ENCODE assay signal across 24 cellular contexts in the genomic region with DNA sequence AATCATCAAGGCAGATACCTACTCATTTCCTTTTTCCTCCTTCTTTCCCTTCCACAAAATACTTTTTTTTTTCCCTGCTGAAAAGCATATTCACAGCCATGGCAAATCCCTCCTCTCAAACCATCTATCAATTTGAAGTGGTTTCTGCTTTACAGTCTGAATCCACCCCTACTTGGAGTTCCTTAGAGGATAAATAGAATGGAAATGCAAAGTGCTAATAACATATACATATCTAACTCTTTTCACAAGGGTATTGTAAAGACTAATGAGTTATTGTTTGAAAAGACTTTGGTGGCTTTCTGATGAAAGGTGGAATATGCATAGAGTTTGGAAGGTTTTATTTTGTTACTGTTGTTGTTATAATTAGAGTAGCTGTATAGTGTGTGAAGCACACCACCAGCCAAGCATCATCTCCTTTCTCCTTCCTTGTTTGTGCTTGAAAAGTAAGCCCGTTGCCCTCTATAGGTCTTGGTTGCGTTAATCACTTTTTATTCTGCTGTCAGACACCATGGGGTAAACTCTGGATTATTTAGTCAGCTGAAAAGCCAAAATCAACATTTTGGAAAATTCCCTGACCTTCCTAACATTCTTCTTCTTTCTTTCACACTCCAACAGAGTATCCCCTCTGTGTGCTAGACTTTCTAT.
"Had no signal": no experiment of that assay in that cellular context is flagged by ENCODE, and none has a peak within 500 bp of the region (broad histone marks: within the 10 kb centered on the region; RNA-seq: fewer than 3 reads in every experiment).

No MANE protein-coding gene starts in this region.

- H3K9me3 Mint-ChIP-seq: activated CD4-positive, alpha-beta T cell treated with anti-CD3 and anti-CD28 coated beads, Interleukin-2, amount 10 ng/mL, durations not matched to agents 7 days and 5 days had no signal

- H3K27ac Mint-ChIP-seq: activated CD4-positive, alpha-beta T cell treated with anti-CD3 and anti-CD28 coated beads, Interleukin-2, amount 10 ng/mL, durations not matched to agents 7 days and 5 days; activated T-cell treated with anti-CD3 and anti-CD28 coated beads, Interleukin-2, amount 50 U/mL, for 72 hours; immature natural killer cell; stimulated activated effector memory CD8-positive, alpha-beta T cell treated with anti-CD3 and anti-CD28 coated beads, Interleukin-12 subunit alpha, Interleukin-12 subunit beta, amount 100 ng/mL, for 72 hours had no signal

- DNase-seq: activated CD4-positive, alpha-beta T cell treated with anti-CD3 and anti-CD28 coated beads, Interleukin-2, amount 10 ng/mL, durations not matched to agents 7 days and 5 days; activated CD8-positive, alpha-beta memory T cell treated with anti-CD3 and anti-CD28 coated beads, Interleukin-2, amount 50 U/mL, for 48 hours; activated effector memory CD4-positive, alpha-beta T cell treated with anti-CD3 and anti-CD28 coated beads, Interleukin-2, amount 50 U/mL, for 16 hours; activated naive CD4-positive, alpha-beta T cell treated with anti-CD3 and anti-CD28 coated beads, Interleukin-2, amount 50 U/mL, for 16 hours; activated T-cell treated with anti-CD3 and anti-CD28 coated beads, Interleukin-2, amount 50 U/mL, for 72 hours; aorta; cortex of kidney; gastrocnemius medialis; immature natural killer cell; kidney glomerular epithelial cell; left ventricle myocardium superior; pancreas; right lobe of liver; small intestine; stimulated activated CD4-positive, alpha-beta T cell treated with anti-CD3 and anti-CD28 coated beads, Interleukin-4, amount 100 ng/mL, for 24 hours; stomach; T-helper 1 cell; T-helper 9 cell; trophoblast cell had no signal

- ATAC-seq: activated T-cell treated with anti-CD3 and anti-CD28 coated beads, Interleukin-2, amount 50 U/mL, for 72 hours; esophagus mucosa; gastrocnemius medialis; heart left ventricle; left ventricle myocardium superior; pancreas; right lobe of liver; stimulated activated effector memory CD8-positive, alpha-beta T cell treated with anti-CD3 and anti-CD28 coated beads, Interleukin-12 subunit alpha, Interleukin-12 subunit beta, amount 100 ng/mL, for 72 hours had no signal

- FAIRE-seq: pancreas, small intestine had no signal

- H3K27me3 Mint-ChIP-seq: activated CD4-positive, alpha-beta T cell treated with anti-CD3 and anti-CD28 coated beads, Interleukin-2, amount 10 ng/mL, durations not matched to agents 7 days and 5 days had no signal

- H3K36me3 Mint-ChIP-seq: immature natural killer cell; stimulated activated effector memory CD8-positive, alpha-beta T cell treated with anti-CD3 and anti-CD28 coated beads, Interleukin-12 subunit alpha, Interleukin-12 subunit beta, amount 100 ng/mL, for 72 hours had no signal

- H3K4me1 ChIP-seq: breast epithelium, gastrocnemius medialis, heart left ventricle, pancreas, right lobe of liver, stomach had no signal

- H3K27me3 ChIP-seq: breast epithelium, gastrocnemius medialis, heart left ventricle, neutrophil, pancreas, right lobe of liver, stomach had no signal

- H3K27ac ChIP-seq: breast epithelium, gastrocnemius medialis, heart left ventricle, neutrophil, pancreas, right lobe of liver, stomach had no signal

- H3K9me3 ChIP-seq: breast epithelium, gastrocnemius medialis, heart left ventricle, neutrophil, pancreas, right lobe of liver, stomach had no signal

- H3K4me3 ChIP-seq: breast epithelium, gastrocnemius medialis, heart left ventricle, pancreas, right lobe of liver, stomach had no signal

- H3K36me3 ChIP-seq: breast epithelium, gastrocnemius medialis, heart left ventricle, neutrophil, pancreas, right lobe of liver, stomach had no signal

- H3K4me3 Mint-ChIP-seq: activated CD4-positive, alpha-beta T cell treated with anti-CD3 and anti-CD28 coated beads, Interleukin-2, amount 10 ng/mL, durations not matched to agents 7 days and 5 days; activated T-cell treated with anti-CD3 and anti-CD28 coated beads, Interleukin-2, amount 50 U/mL, for 72 hours; immature natural killer cell; stimulated activated effector memory CD8-positive, alpha-beta T cell treated with anti-CD3 and anti-CD28 coated beads, Interleukin-12 subunit alpha, Interleukin-12 subunit beta, amount 100 ng/mL, for 72 hours had no signal

- H3K4me1 Mint-ChIP-seq: activated CD4-positive, alpha-beta T cell treated with anti-CD3 and anti-CD28 coated beads, Interleukin-2, amount 10 ng/mL, durations not matched to agents 7 days and 5 days; immature natural killer cell; stimulated activated effector memory CD8-positive, alpha-beta T cell treated with anti-CD3 and anti-CD28 coated beads, Interleukin-12 subunit alpha, Interleukin-12 subunit beta, amount 100 ng/mL, for 72 hours had no signal
